In genomic region chr6:157538698-157539097, GRCh38 we compare ENCODE assay signal across 27 cellular contexts.
DNase-seq lines count a peak whose midpoint lies in the region; ATAC-seq, FAIRE-seq and TF ChIP-seq lines count a peak whose summit lies in the region.
"Had no signal": no experiment of that assay in that cellular context is flagged by ENCODE, and none has a peak within 500 bp of the region (broad histone marks: within the 10 kb centered on the region; RNA-seq: fewer than 3 reads in every experiment).

No MANE protein-coding gene starts in this region.

- peak overlapping the region; percentile 57 for H3K27ac Mint-ChIP-seq in stimulated activated naive CD8-positive, alpha-beta T cell treated with anti-CD3 and anti-CD28 coated beads, Interleukin-15, Interleukin-2, amounts not matched to agents 100 ng/mL and 50 ng/mL, for 24 hours
- peak overlapping the region; percentile 31 for H3K27ac Mint-ChIP-seq in astrocyte (ENCODE audit: unreplicated experiment)
- peak overlapping the region; percentile 85 to 97 (median 92) for H3K27ac Mint-ChIP-seq in naive B cell
- H3K27ac Mint-ChIP-seq: activated CD4-positive, alpha-beta memory T cell treated with anti-CD3 and anti-CD28 coated beads for 36 hours; activated naive CD4-positive, alpha-beta T cell treated with anti-CD3 and anti-CD28 coated beads, Interleukin-2, amount 10 ng/mL, durations not matched to agents 7 days and 5 days had no signal

- no peaks in the 10 kb centered on the region for H3K9me3 Mint-ChIP-seq in stimulated activated naive CD8-positive, alpha-beta T cell treated with anti-CD3 and anti-CD28 coated beads, Interleukin-15, Interleukin-2, amounts not matched to agents 100 ng/mL and 50 ng/mL, for 24 hours
- H3K9me3 Mint-ChIP-seq in astrocyte (ENCODE audit: unreplicated experiment) = peaks cover 2% of the 10 kb centered on the region
- no peaks in the 10 kb centered on the region for H3K9me3 Mint-ChIP-seq in naive B cell
- H3K9me3 Mint-ChIP-seq: activated CD4-positive, alpha-beta memory T cell treated with anti-CD3 and anti-CD28 coated beads for 36 hours; activated naive CD4-positive, alpha-beta T cell treated with anti-CD3 and anti-CD28 coated beads, Interleukin-2, amount 10 ng/mL, durations not matched to agents 7 days and 5 days had no signal

- peaks cover 3% of the 10 kb centered on the region for H3K27me3 Mint-ChIP-seq in stimulated activated naive CD8-positive, alpha-beta T cell treated with anti-CD3 and anti-CD28 coated beads, Interleukin-15, Interleukin-2, amounts not matched to agents 100 ng/mL and 50 ng/mL, for 24 hours
- H3K27me3 Mint-ChIP-seq in astrocyte (ENCODE audit: low read depth, unreplicated experiment) (peaks cover 29% of the 10 kb centered on the region), naive B cell (no peaks in the 10 kb centered on the region)

- no peak for DNase-seq in stimulated activated naive CD8-positive, alpha-beta T cell treated with anti-CD3 and anti-CD28 coated beads, Interleukin-15, Interleukin-2, amounts not matched to agents 100 U/mL and 50 U/mL, for 24 hours
- DNase-seq in astrocyte (ENCODE audit: low read depth) (no peak), naive B cell (no peak), body of pancreas (no peak), GM19240 (ENCODE audit: insufficient read length, low spot score) (no peak), inferior parietal cortex (ENCODE audit: extremely low spot score) (no peak)
- DNase-seq: activated CD4-positive, alpha-beta memory T cell treated with anti-CD3 and anti-CD28 coated beads for 36 hours; activated naive CD4-positive, alpha-beta T cell treated with anti-CD3 and anti-CD28 coated beads, Interleukin-2, amount 10 ng/mL, durations not matched to agents 7 days and 5 days; activated T-cell treated with anti-CD3 and anti-CD28 coated beads, Interleukin-2, amount 50 U/mL, for 1 hour; cerebellar nuclear complex; DMS53; effector CD8-positive, alpha-beta T cell; GF-D8; kidney; MG63; NCI-H1417 treated with DMSO at 0.1 percent for 48 hours; NCI-H524 treated with DMSO at 0.1 percent for 48 hours; RPMI8226; stimulated activated CD4-positive, alpha-beta T cell treated with anti-CD3 and anti-CD28 coated beads, Interleukin-4, amount 100 ng/mL, for 24 hours; T-helper 9 cell; upper lobe of left lung had no signal

- H3K36me3 Mint-ChIP-seq in stimulated activated naive CD8-positive, alpha-beta T cell treated with anti-CD3 and anti-CD28 coated beads, Interleukin-15, Interleukin-2, amounts not matched to agents 100 ng/mL and 50 ng/mL, for 24 hours (ENCODE audit: low read depth) = no peaks in the 10 kb centered on the region
- H3K36me3 Mint-ChIP-seq in astrocyte (ENCODE audit: low read depth, unreplicated experiment) = peaks cover 15% of the 10 kb centered on the region
- peaks cover 0 to 15% of the 10 kb centered on the region in 2 donors for H3K36me3 Mint-ChIP-seq in naive B cell

- H3K36me3 ChIP-seq in astrocyte (ENCODE audit: insufficient read depth, low read length) (no peaks in the 10 kb centered on the region), body of pancreas (replicated peaks in 1 of 2; ENCODE audit: insufficient read depth in 1 of 2, low read depth in 2 of 2) (no peaks in the 10 kb centered on the region)
- H3K36me3 ChIP-seq: MG63 had no signal

- no peak for ATAC-seq in stimulated activated naive CD8-positive, alpha-beta T cell treated with anti-CD3 and anti-CD28 coated beads, Interleukin-15, Interleukin-2, amounts not matched to agents 100 U/mL and 50 U/mL, for 24 hours
- no peak for ATAC-seq in naive B cell (ENCODE audit: low read depth in 2 of 2)
- ATAC-seq in HG03378 (IDR thresholded peaks at IDR 0.05; ENCODE audit: unreplicated experiment) = no peak
- no peak for ATAC-seq in body of pancreas
- ATAC-seq: gastroesophageal sphincter, K562 had no signal

- FAIRE-seq in astrocyte (lab: Jason Lieb, UNC) = no peak
- FAIRE-seq: K562, kidney had no signal

- intact Hi-C loops in body of pancreas (cut with DNase I) = no loop called here

- H3K4me1 ChIP-seq in astrocyte (ENCODE audit: insufficient read depth, low read length) = peaks cover 13% of the 10 kb centered on the region
- peaks cover 12% of the 10 kb centered on the region for H3K4me1 ChIP-seq in body of pancreas

- TF ChIP-seq CTCF in astrocyte (IDR thresholded peaks at IDR 0.05; ENCODE audit: insufficient read depth, low read depth, low read length) = no peak
- no peak for TF ChIP-seq CTCF in body of pancreas (IDR thresholded peaks at IDR 0.05)

- H3K79me2 ChIP-seq in astrocyte (ENCODE audit: insufficient read depth, low read length) = no peaks in the 10 kb centered on the region

- H3K27ac ChIP-seq in astrocyte (ENCODE audit: low read depth, low read length) (no peak overlapping the region), body of pancreas (no peak overlapping the region)
- H3K27ac ChIP-seq: esophagus muscularis mucosa, gastroesophageal sphincter had no signal

- H3K9ac ChIP-seq in astrocyte (ENCODE audit: low read length) = no peak overlapping the region

- no peak overlapping the region for H2AFZ ChIP-seq in astrocyte (ENCODE audit: low read depth, low read length)

- H4K20me1 ChIP-seq in astrocyte (ENCODE audit: insufficient read depth, low read length) = no peaks in the 10 kb centered on the region

- H3K4me1 Mint-ChIP-seq in stimulated activated naive CD8-positive, alpha-beta T cell treated with anti-CD3 and anti-CD28 coated beads, Interleukin-15, Interleukin-2, amounts not matched to agents 100 ng/mL and 50 ng/mL, for 24 hours (ENCODE audit: low read depth) = peaks cover 41% of the 10 kb centered on the region
- H3K4me1 Mint-ChIP-seq in astrocyte (ENCODE audit: low read depth, unreplicated experiment) (peaks cover 13% of the 10 kb centered on the region), naive B cell (peaks cover 71 to 86% (median 73%) of the 10 kb centered on the region in 3 donors)

- H3K4me3 Mint-ChIP-seq in stimulated activated naive CD8-positive, alpha-beta T cell treated with anti-CD3 and anti-CD28 coated beads, Interleukin-15, Interleukin-2, amounts not matched to agents 100 ng/mL and 50 ng/mL, for 24 hours = no peak overlapping the region
- H3K4me3 Mint-ChIP-seq in astrocyte (ENCODE audit: unreplicated experiment) = peak overlapping the region; percentile 54
- peak overlapping the region in 7 of 8 donors; percentile 64 to 91 (median 77) for H3K4me3 Mint-ChIP-seq in naive B cell
- H3K4me3 Mint-ChIP-seq: activated CD4-positive, alpha-beta memory T cell treated with anti-CD3 and anti-CD28 coated beads for 36 hours; activated naive CD4-positive, alpha-beta T cell treated with anti-CD3 and anti-CD28 coated beads, Interleukin-2, amount 10 ng/mL, durations not matched to agents 7 days and 5 days had no signal

- 90 to 92% methylated on average over 13 of the region's 13 CpGs for WGBS in body of pancreas, 2 donors

- TF ChIP-seq POLR2A in body of pancreas (IDR thresholded peaks at IDR 0.05) = no peak

- H3K9me3 ChIP-seq in astrocyte (ENCODE audit: insufficient read depth, low read depth, low read length) (no peaks in the 10 kb centered on the region), body of pancreas (no peaks in the 10 kb centered on the region)
- H3K9me3 ChIP-seq: esophagus muscularis mucosa, gastroesophageal sphincter, MG63, upper lobe of left lung had no signal

- no peak overlapping the region for H3K4me3 ChIP-seq in astrocyte (ENCODE audit: insufficient read depth, low read depth, low read length)
- H3K4me3 ChIP-seq in body of pancreas = no peak overlapping the region
- H3K4me3 ChIP-seq: esophagus muscularis mucosa, gastroesophageal sphincter, K562, lung, MG63, upper lobe of left lung had no signal

- H3K27me3 ChIP-seq in astrocyte (ENCODE audit: insufficient read depth, low read length) (peaks cover 2% of the 10 kb centered on the region), body of pancreas (no peaks in the 10 kb centered on the region)
- H3K27me3 ChIP-seq: esophagus muscularis mucosa, gastroesophageal sphincter, MG63, upper lobe of left lung had no signal

- no peak overlapping the region for H3K4me2 ChIP-seq in astrocyte (ENCODE audit: low read length)

Comparison
In these comparisons a context has a peak if more than half of its experiments do, and no peak if none do; other contexts are left out.
1. H3K27ac Mint-ChIP-seq: peak in every context shown above with its lines; median percentile 92 in naive B cell; 57 in stimulated activated naive CD8-positive, alpha-beta T cell treated with anti-CD3 and anti-CD28 coated beads, Interleukin-15, Interleukin-2, amounts not matched to agents 100 ng/mL and 50 ng/mL, for 24 hours; 31 in astrocyte.